In genomic region chr13:43329702-43330101, GRCh38 we compare ENCODE assay signal across 1 cellular context.
TF ChIP-seq lines count a peak whose summit lies in the region.

No MANE protein-coding gene starts in this region.

TF ChIP-seq in GM23338, 12 proteins besides CTCF, POLR2A, EP300 and RAD21 (continued from another document):
- TF ChIP-seq ZNF462 (CRISPR knock-in tag; IDR thresholded peaks at IDR 0.05) = no peak
- no peak for TF ChIP-seq ETS1 (IDR thresholded peaks at IDR 0.05)
- no peak for TF ChIP-seq EZH2phosphoT487 (IDR thresholded peaks at IDR 0.05; ENCODE audit: unreplicated experiment)
- TF ChIP-seq STAT1 (IDR thresholded peaks at IDR 0.05; ENCODE audit: unreplicated experiment) = no peak
TF ChIP-seq in GM23338: peak in this region for 0.
